In genomic region chr7:46776790-46777189, GRCh38 we compare ENCODE assay signal across 10 cellular contexts.
DNase-seq lines count a peak whose midpoint lies in the region; ATAC-seq, FAIRE-seq and TF ChIP-seq lines count a peak whose summit lies in the region.
"Had no signal": no experiment of that assay in that cellular context is flagged by ENCODE, and none has a peak within 500 bp of the region (broad histone marks: within the 10 kb centered on the region; RNA-seq: fewer than 3 reads in every experiment).

No MANE protein-coding gene starts in this region.

- no peaks in the 10 kb centered on the region for H3K27me3 Mint-ChIP-seq in nephron progenitor cell (ENCODE audit: low read depth, poor library complexity)
- H3K27me3 Mint-ChIP-seq: central memory CD8-positive, alpha-beta T cell had no signal

- no peak for FAIRE-seq in bronchial epithelial cell (lab: Jason Lieb, UNC)
- FAIRE-seq: GM19239, TTC549 had no signal

- ATAC-seq in GM18873 (IDR thresholded peaks at IDR 0.05; ENCODE audit: low FRiP score, unreplicated experiment): no peak

- no peak for DNase-seq in GM06990 (ENCODE audit: extremely low read depth, insufficient read length)
- DNase-seq in LNCaP clone FGC (ENCODE audit: low read depth): no peak
- peak; percentile 29 for DNase-seq in bronchial epithelial cell (ENCODE audit: low read depth)
- DNase-seq in nephron progenitor cell: no peak
- DNase-seq in foreskin melanocyte: no peak
- no peak for DNase-seq in iPS-NIHi7 (ENCODE audit: extremely low spot score)

- H3K9me3 Mint-ChIP-seq in nephron progenitor cell: peaks cover 32% of the 10 kb centered on the region

- H3K27me3 ChIP-seq in GM06990 (replicated peaks; ENCODE audit: control insufficient read depth, insufficient read depth, low read length): no peaks in the 10 kb centered on the region
- no peaks in the 10 kb centered on the region for H3K27me3 ChIP-seq in bronchial epithelial cell (ENCODE audit: control insufficient read depth, insufficient read depth, low read length)

- H3K27ac Mint-ChIP-seq in nephron progenitor cell: no peak overlapping the region

- H3K4me1 Mint-ChIP-seq in nephron progenitor cell: no peaks in the 10 kb centered on the region
- H3K4me1 Mint-ChIP-seq: central memory CD8-positive, alpha-beta T cell had no signal

- no peaks in the 10 kb centered on the region for H3K36me3 ChIP-seq in GM06990 (ENCODE audit: control insufficient read depth, insufficient read depth, low read length)
- H3K36me3 ChIP-seq in bronchial epithelial cell (ENCODE audit: control insufficient read depth, insufficient read depth, low read length): no peaks in the 10 kb centered on the region

- H3K4me3 Mint-ChIP-seq in nephron progenitor cell: no peak overlapping the region
- H3K4me3 Mint-ChIP-seq: central memory CD8-positive, alpha-beta T cell had no signal

- H3K4me3 ChIP-seq in GM06990 (replicated peaks; ENCODE audit: low read depth, low read length): no peak overlapping the region
- no peak overlapping the region for H3K4me3 ChIP-seq in LNCaP clone FGC (ENCODE audit: low read depth, low read length)
- H3K4me3 ChIP-seq in bronchial epithelial cell (ENCODE audit: low read depth, low read length): no peak overlapping the region

- peaks cover 15% of the 10 kb centered on the region for H3K36me3 Mint-ChIP-seq in nephron progenitor cell (ENCODE audit: low read depth)

- TF ChIP-seq CTCF in GM06990 (IDR thresholded peaks at IDR 0.05; ENCODE audit: insufficient read depth, low read length, poor library complexity, severe bottlenecking) (peak; percentile 49), LNCaP clone FGC (IDR thresholded peaks at IDR 0.05; ENCODE audit: control insufficient read depth, extremely low read depth, insufficient read depth) (peak; percentile 56), bronchial epithelial cell (IDR thresholded peaks at IDR 0.05; ENCODE audit: insufficient read depth, low read length, severe bottlenecking) (peak; percentile 39), nephron progenitor cell (IDR thresholded peaks at IDR 0.05) (peak; percentile 33)
